ENCODE assay signal across 12 cellular contexts in the genomic region with DNA sequence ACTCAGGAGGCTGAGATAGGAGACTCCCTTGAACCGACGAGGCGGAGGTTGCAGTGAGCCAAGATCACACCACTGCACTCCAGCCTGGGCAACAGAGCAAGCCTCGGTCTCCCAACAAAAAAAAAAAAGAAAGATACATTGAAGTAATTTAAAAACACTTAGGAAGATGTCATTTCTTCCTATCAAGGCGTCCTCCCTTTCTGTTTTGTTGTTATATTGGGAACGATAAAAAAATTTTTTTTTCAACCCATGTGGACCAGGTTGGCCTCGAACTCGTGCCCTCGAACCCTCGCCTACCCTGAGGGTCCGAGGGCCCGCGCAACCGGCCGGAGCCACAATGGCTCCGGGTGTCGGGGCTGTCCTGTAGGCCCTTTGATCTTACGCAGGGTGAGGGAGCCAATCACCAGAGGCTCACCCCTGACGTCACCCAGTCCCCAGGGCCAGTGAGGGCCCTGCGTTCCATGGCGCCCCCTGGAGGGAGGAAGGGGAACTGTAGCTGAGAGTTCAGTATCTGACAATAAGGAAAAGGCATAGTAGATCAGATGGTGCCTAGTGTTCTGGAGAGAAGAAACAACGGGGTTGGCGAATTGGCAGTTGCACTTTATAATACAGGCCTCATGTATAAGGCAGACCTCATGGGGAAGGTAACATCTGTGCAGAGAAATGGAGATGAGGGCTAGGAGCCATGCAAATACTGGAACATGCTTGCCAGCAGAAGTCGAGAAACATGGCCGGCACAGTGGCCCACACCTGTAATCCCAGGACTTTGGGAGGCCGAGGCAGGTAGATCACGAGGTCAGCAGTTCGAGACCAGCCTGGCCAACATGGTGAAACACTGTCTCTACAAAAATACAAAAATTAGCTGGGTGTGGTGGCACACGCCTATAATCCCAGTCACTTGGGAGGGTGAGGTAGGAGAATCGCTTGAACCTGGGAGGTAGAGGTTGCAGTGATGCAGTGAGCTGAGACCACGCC. TPM values are rescaled to one million over a fixed set of nuclear protein-coding genes. Genes with fewer than 3 reads are reported as not detected.
"Had no signal": no experiment of that assay in that cellular context is flagged by ENCODE, and none has a peak within 500 bp of the region (broad histone marks: within the 10 kb centered on the region; RNA-seq: fewer than 3 reads in every experiment).

No MANE protein-coding gene starts in this region.

RNA-seq across cellular contexts. Expression of gene IZUMO2, which starts 29.3 kb away (rescaled TPM):
- total RNA-seq: activated B cell treated with CpG ODN at 0.5 μM for 24 hours; activated CD4-positive, alpha-beta memory T cell treated with anti-CD3 and anti-CD28 coated beads for 36 hours; activated CD8-positive, alpha-beta memory T cell treated with anti-CD3 and anti-CD28 coated beads, Interleukin-2, amount 10 ng/mL, durations not matched to agents 7 days and 5 days; activated naive CD8-positive, alpha-beta T cell treated with anti-CD3 and anti-CD28 coated beads, Interleukin-2, amount 10 ng/mL, durations not matched to agents 7 days and 5 days; activated T-helper 17 cell treated with anti-CD3 and anti-CD28 coated beads, Interleukin-2, amount 50 U/mL, for 72 hours; ascending aorta; cardiac muscle cell; M059J; PC-3; SJSA1; T-cell; T-helper 17 cell had no signal
